31 cellular contexts compared by ENCODE assay signal in the genomic region with DNA sequence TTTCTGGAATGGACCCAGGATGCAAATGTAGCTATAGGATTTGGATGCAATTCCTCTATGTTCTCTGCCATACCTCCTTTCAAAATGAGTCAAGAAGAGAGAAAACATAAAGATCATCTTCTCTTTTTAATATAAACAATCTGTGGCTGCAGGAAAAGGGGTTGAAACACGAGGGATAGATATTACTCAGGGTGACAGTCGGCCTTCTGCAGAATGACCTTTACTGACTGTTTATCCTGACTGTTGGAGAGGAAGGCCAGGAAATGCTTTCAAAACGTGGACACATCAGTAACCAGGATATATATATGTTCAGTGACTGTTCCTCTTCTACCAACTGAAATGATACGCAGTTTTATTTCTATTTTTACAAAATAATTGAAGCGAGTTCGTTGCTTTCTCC. TPM values are rescaled to one million over a fixed set of nuclear protein-coding genes. Genes with fewer than 3 reads are reported as not detected.
DNase-seq lines count a peak whose midpoint lies in the region; FAIRE-seq and TF ChIP-seq lines count a peak whose summit lies in the region.
"Had no signal": no experiment of that assay in that cellular context is flagged by ENCODE, and none has a peak within 500 bp of the region (broad histone marks: within the 10 kb centered on the region; RNA-seq: fewer than 3 reads in every experiment).

No MANE protein-coding gene starts in this region.

- H3K27me3 ChIP-seq in AG04450 (ENCODE audit: control insufficient read depth, insufficient read depth, low read length): no peaks in the 10 kb centered on the region
- H3K27me3 ChIP-seq in trophoblast cell (ENCODE audit: insufficient read depth, low read length): no peaks in the 10 kb centered on the region
- H3K27me3 ChIP-seq: gastroesophageal sphincter, ovary had no signal

- H3K79me1 ChIP-seq in trophoblast cell (ENCODE audit: low read length): no peaks in the 10 kb centered on the region

- no peak overlapping the region for H3K4ac ChIP-seq in trophoblast cell (ENCODE audit: low read depth, low read length)

- H3K9me3 ChIP-seq in AG04450 (ENCODE audit: control insufficient read depth, insufficient read depth, low read length) (no peaks in the 10 kb centered on the region), trophoblast cell (ENCODE audit: insufficient read depth, low read depth, low read length) (no peaks in the 10 kb centered on the region)
- H3K9me3 ChIP-seq: gastroesophageal sphincter, ovary had no signal

- H3K27me3 Mint-ChIP-seq in chondrocyte (ENCODE audit: low read depth): no peaks in the 10 kb centered on the region
- H3K27me3 Mint-ChIP-seq: type B pancreatic cell had no signal

- H3K27ac Mint-ChIP-seq in chondrocyte (ENCODE audit: unreplicated experiment): peak overlapping the region; percentile 78
- H3K27ac Mint-ChIP-seq: activated B cell treated with CpG ODN at 0.5 μM for 24 hours; effector memory CD8-positive, alpha-beta T cell; GM23338; immature natural killer cell; naive thymus-derived CD4-positive, alpha-beta T cell; T-cell; type B pancreatic cell had no signal

- H2BK120ac ChIP-seq in trophoblast cell (ENCODE audit: insufficient read depth, low read length, poor library complexity): no peak overlapping the region

- DNase-seq in AG04450 (ENCODE audit: low read depth, low spot score) (no peak), HCEC 1CT (peak; percentile 65), chondrocyte (ENCODE audit: low spot score) (no peak), lung microvascular endothelial cell (ENCODE audit: low read depth in 2 of 2) (peak; percentile 90 to 94), ACHN (no peak), epidermal melanocyte (ENCODE audit: insufficient read length, low spot score) (no peak), trophoblast cell (no peak), GM19239 (ENCODE audit: insufficient read length, low spot score) (no peak)
- DNase-seq: activated B cell treated with CpG ODN at 0.5 μM for 24 hours; activated CD4-positive, alpha-beta T cell treated with anti-CD3 and anti-CD28 coated beads, Interleukin-2, amount 50 U/mL, for 1 hour; activated naive CD4-positive, alpha-beta T cell; activated T-cell treated with anti-CD3 and anti-CD28 coated beads, Interleukin-2, amount 50 U/mL, for 48 hours; C1 segment of cervical spinal cord; effector memory CD8-positive, alpha-beta T cell; hippocampal formation; immature natural killer cell; midbrain; naive thymus-derived CD4-positive, alpha-beta T cell; NCI-H1092; NCI-H187; NCI-H69; ovary; T-cell had no signal

- H2AK5ac ChIP-seq in trophoblast cell (ENCODE audit: low read length): no peak overlapping the region

- no peak overlapping the region for H2AFZ ChIP-seq in trophoblast cell (ENCODE audit: insufficient read depth, low read length, poor library complexity)
- H2AFZ ChIP-seq: GM23338 had no signal

- peaks cover 72% of the 10 kb centered on the region for H3K4me1 Mint-ChIP-seq in chondrocyte (ENCODE audit: low read depth)
- H3K4me1 Mint-ChIP-seq: GM23338, immature natural killer cell had no signal

- no peak overlapping the region for H4K8ac ChIP-seq in trophoblast cell (ENCODE audit: low read depth, low read length)

- H3K27ac ChIP-seq in AG04450 (ENCODE audit: low read depth, low read length): peak overlapping the region; percentile 65
- no peak overlapping the region for H3K27ac ChIP-seq in trophoblast cell (ENCODE audit: low read depth, low read length)
- H3K27ac ChIP-seq: gastroesophageal sphincter, ovary had no signal

- H3K4me3 ChIP-seq in AG04450 (ENCODE audit: low read depth, low read length) (no peak overlapping the region), trophoblast cell (ENCODE audit: low read depth, low read length) (no peak overlapping the region)
- H3K4me3 ChIP-seq: gastroesophageal sphincter, GM23338, ovary had no signal

- H3K4me2 ChIP-seq in trophoblast cell (ENCODE audit: low read length): no peak overlapping the region
- H3K4me2 ChIP-seq: GM23338 had no signal

- H3K14ac ChIP-seq in trophoblast cell (ENCODE audit: low read length): no peak overlapping the region

- no peak overlapping the region for H4K91ac ChIP-seq in trophoblast cell (ENCODE audit: low read depth, low read length)

- no peak overlapping the region for H3K9ac ChIP-seq in trophoblast cell (ENCODE audit: low read length)

- no peaks in the 10 kb centered on the region for H3K9me3 Mint-ChIP-seq in chondrocyte (ENCODE audit: low read depth)
- H3K9me3 Mint-ChIP-seq: activated B cell treated with CpG ODN at 0.5 μM for 24 hours; effector memory CD8-positive, alpha-beta T cell; GM23338; immature natural killer cell; naive thymus-derived CD4-positive, alpha-beta T cell; T-cell had no signal

- POLR2A ChIA-PET in AG04450 (lab: Yijun Ruan, JAX): no interaction called here

- H3K23ac ChIP-seq in trophoblast cell (ENCODE audit: low read length): no peak overlapping the region

- H3K18ac ChIP-seq in trophoblast cell (ENCODE audit: low read length): no peak overlapping the region

- H3K79me2 ChIP-seq in trophoblast cell (ENCODE audit: control insufficient read depth, insufficient read depth, low read length, poor library complexity): no peaks in the 10 kb centered on the region

- no peaks in the 10 kb centered on the region for H3K36me3 ChIP-seq in trophoblast cell (ENCODE audit: control insufficient read depth in 1 of 2, insufficient read depth in 2 of 2, low read length in 2 of 2)
- H3K36me3 ChIP-seq: gastroesophageal sphincter, ovary had no signal

- FAIRE-seq in GM19239 (lab: Jason Lieb, UNC): no peak
- FAIRE-seq: A204.1, colon, RCC 7860 had no signal

- no peak overlapping the region for H2BK12ac ChIP-seq in trophoblast cell (ENCODE audit: low read length)

- H3K36me3 Mint-ChIP-seq in chondrocyte (ENCODE audit: low read depth): no peaks in the 10 kb centered on the region
- H3K36me3 Mint-ChIP-seq: immature natural killer cell; naive thymus-derived CD4-positive, alpha-beta T cell; T-cell; type B pancreatic cell had no signal

- CTCF ChIA-PET in AG04450 (lab: Charles Lee): no interaction called here

- in situ Hi-C loops in ACHN (cut with HindIII; ENCODE audit: low pct_ligation_motif_present, low pct_unique_long_range_greater_than_20kb, low sequenced_read_pairs): no loop called here

- no peak overlapping the region for H4K12ac ChIP-seq in trophoblast cell (ENCODE audit: low read depth, low read length)

- WGBS in trophoblast cell (ENCODE audit: extremely low coverage, insufficient coverage, insufficient read length): no CpG with 5 or more reads among the region's 6 CpGs

- H3K4me1 ChIP-seq in trophoblast cell (ENCODE audit: control insufficient read depth in 1 of 2, insufficient read depth in 2 of 2, low read length in 2 of 2): peaks cover 2 to 9% of the 10 kb centered on the region in 2 experiments
- H3K4me1 ChIP-seq: gastroesophageal sphincter had no signal

- TF ChIP-seq CTCF in AG04450 (IDR thresholded peaks at IDR 0.05; ENCODE audit: low read depth, low read length): no peak
- TF ChIP-seq CTCF in chondrocyte (IDR thresholded peaks at IDR 0.05): no peak

- no peak overlapping the region for H2BK5ac ChIP-seq in trophoblast cell (ENCODE audit: low read depth, low read length, poor library complexity)

- H3K4me3 Mint-ChIP-seq in chondrocyte (ENCODE audit: unreplicated experiment): no peak overlapping the region
- H3K4me3 Mint-ChIP-seq: activated B cell treated with CpG ODN at 0.5 μM for 24 hours; effector memory CD8-positive, alpha-beta T cell; GM23338; immature natural killer cell; naive thymus-derived CD4-positive, alpha-beta T cell; T-cell; type B pancreatic cell had no signal

RNA-seq across cellular contexts. Expression of gene ACTBL2, which starts 44.4 kb away (rescaled TPM):
- 0.38 and 0.45 TPM in 2 replicates for polyA plus RNA-seq in AG04450 (2011; rRNA removed)
- polyA minus RNA-seq in AG04450 (2011; rRNA and poly(A)+ RNA removed): 0.91 and 1.1 TPM in 2 replicates
- total RNA-seq in chondrocyte (0.10 TPM in 1 of 3 replicates, not detected in the others), lung microvascular endothelial cell (under 0.01 TPM in 1 of 2 replicates, not detected in the other)
- 0.99 and 1.1 TPM in 2 replicates for polyA plus RNA-seq in trophoblast cell (2013)
- total RNA-seq: activated B cell treated with CpG ODN at 0.5 μM for 24 hours; esophagus mucosa; GM23338; left lobe of liver; naive thymus-derived CD4-positive, alpha-beta T cell; T-cell had no signal
- polyA plus RNA-seq: GM23338; immature natural killer cell; naive thymus-derived CD4-positive, alpha-beta T cell; ovary had no signal

Comparison
In these comparisons a context has a peak if more than half of its experiments do, and no peak if none do; other contexts are left out.
1. DNase-seq: peak in HCEC 1CT (single experiment) and lung microvascular endothelial cell (2 of 2); none in AG04450 (single experiment), chondrocyte (single experiment), ACHN (single experiment), epidermal melanocyte (single experiment), trophoblast cell (0 of 2) and GM19239 (single experiment).